1 cellular context compared by ENCODE assay signal in genomic region chr1:203470240-203470639, GRCh38.
TF ChIP-seq lines count a peak whose summit lies in the region.

No MANE protein-coding gene starts in this region.

TF ChIP-seq in K562, 482 proteins besides CTCF, POLR2A, EP300 and RAD21:
- TF ChIP-seq NFIX (CRISPR knock-in tag; IDR thresholded peaks at IDR 0.05; ENCODE audit: low read depth) (0 out of 2 replicates have a peak, but pooled peaks have one; percentile 13), NFIC (IDR thresholded peaks at IDR 0.05) (peak; percentile 75), ZNF668 (CRISPR knock-in tag; IDR thresholded peaks at IDR 0.05) (no peak)
